1 cellular context compared by ENCODE assay signal in the genomic region with DNA sequence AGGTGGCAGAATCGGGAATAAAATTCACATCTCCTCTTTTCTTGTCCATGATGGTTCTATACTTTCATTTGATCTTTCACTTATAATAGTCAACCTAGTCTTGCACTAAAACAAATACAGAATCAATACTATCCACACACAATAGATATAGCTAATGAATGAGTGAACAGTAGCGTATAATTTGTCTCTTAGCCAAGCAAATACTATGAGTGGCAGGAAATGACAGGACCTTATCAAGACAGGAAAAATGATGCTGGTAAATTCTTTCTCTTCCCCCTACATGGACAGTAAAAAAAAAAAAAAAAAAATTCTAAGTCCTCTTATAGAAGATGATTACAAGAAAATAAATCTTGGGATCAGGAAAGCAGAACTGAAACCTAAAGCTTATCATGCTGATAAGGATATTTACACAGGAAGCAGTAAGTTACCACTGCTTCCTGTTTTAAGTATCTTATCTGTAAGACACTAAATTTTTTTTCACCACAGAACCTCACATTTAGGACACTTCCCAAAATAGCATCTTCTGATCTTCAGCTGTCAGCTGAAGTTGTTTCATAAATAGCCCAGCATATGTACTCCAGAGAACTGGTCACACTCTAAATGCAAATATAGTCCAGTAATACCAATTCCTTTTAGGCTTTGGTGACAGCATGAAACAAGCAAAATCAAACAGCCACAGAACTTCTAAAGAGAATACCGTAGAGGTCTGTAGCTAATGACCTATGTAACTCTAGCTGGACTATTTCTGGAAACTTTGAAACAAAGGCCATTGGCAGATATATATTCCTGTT.
TF ChIP-seq lines count a peak whose summit lies in the region.

No MANE protein-coding gene starts in this region.

TF ChIP-seq in HCT116, 20 proteins besides CTCF, POLR2A, EP300 and RAD21 (continued from another document):
- TF ChIP-seq, protein P1, sequence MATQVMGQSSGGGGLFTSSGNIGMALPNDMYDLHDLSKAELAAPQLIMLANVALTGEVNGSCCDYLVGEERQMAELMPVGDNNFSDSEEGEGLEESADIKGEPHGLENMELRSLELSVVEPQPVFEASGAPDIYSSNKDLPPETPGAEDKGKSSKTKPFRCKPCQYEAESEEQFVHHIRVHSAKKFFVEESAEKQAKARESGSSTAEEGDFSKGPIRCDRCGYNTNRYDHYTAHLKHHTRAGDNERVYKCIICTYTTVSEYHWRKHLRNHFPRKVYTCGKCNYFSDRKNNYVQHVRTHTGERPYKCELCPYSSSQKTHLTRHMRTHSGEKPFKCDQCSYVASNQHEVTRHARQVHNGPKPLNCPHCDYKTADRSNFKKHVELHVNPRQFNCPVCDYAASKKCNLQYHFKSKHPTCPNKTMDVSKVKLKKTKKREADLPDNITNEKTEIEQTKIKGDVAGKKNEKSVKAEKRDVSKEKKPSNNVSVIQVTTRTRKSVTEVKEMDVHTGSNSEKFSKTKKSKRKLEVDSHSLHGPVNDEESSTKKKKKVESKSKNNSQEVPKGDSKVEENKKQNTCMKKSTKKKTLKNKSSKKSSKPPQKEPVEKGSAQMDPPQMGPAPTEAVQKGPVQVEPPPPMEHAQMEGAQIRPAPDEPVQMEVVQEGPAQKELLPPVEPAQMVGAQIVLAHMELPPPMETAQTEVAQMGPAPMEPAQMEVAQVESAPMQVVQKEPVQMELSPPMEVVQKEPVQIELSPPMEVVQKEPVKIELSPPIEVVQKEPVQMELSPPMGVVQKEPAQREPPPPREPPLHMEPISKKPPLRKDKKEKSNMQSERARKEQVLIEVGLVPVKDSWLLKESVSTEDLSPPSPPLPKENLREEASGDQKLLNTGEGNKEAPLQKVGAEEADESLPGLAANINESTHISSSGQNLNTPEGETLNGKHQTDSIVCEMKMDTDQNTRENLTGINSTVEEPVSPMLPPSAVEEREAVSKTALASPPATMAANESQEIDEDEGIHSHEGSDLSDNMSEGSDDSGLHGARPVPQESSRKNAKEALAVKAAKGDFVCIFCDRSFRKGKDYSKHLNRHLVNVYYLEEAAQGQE (IDR thresholded peaks at IDR 0.05; ENCODE audit: low read depth) = no peak
- TF ChIP-seq EZH2 (IDR thresholded peaks at IDR 0.05) = no peak
- 0 out of 2 replicates have a peak, but pooled peaks have one; percentile 7 for TF ChIP-seq SRF (IDR thresholded peaks at IDR 0.05; ENCODE audit: low read depth)
- 0 out of 2 replicates have a peak, but pooled peaks have one; percentile 20 for TF ChIP-seq CEBPB (IDR thresholded peaks at IDR 0.05; ENCODE audit: low read depth)
- TF ChIP-seq EZH2phosphoT487 (IDR thresholded peaks at IDR 0.05; ENCODE audit: borderline replicate concordance) = no peak
- TF ChIP-seq ELF1 (IDR thresholded peaks at IDR 0.05; ENCODE audit: borderline replicate concordance, low read depth) = no peak
- TF ChIP-seq, protein P2, sequence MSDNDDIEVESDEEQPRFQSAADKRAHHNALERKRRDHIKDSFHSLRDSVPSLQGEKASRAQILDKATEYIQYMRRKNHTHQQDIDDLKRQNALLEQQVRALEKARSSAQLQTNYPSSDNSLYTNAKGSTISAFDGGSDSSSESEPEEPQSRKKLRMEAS (IDR thresholded peaks at IDR 0.05) = no peak
- TF ChIP-seq ZNF274 (IDR thresholded peaks at IDR 0.05; ENCODE audit: low read depth, low read length) = no peak
- TF ChIP-seq YY1 (IDR thresholded peaks at IDR 0.05; ENCODE audit: extremely low read depth, insufficient replicate concordance, low read depth, low read length) = no peak
- no peak for TF ChIP-seq POLR2AphosphoS5 (IDR thresholded peaks at IDR 0.05; ENCODE audit: low read depth, low read length)
- no peak for TF ChIP-seq EGR1 (IDR thresholded peaks at IDR 0.05; ENCODE audit: low read depth)
